20 cellular contexts compared by ENCODE assay signal in genomic region chr3:135140543-135140942, GRCh38.
DNase-seq lines count a peak whose midpoint lies in the region; ATAC-seq, FAIRE-seq and TF ChIP-seq lines count a peak whose summit lies in the region.
"Had no signal": no experiment of that assay in that cellular context is flagged by ENCODE, and none has a peak within 500 bp of the region (broad histone marks: within the 10 kb centered on the region; RNA-seq: fewer than 3 reads in every experiment).

No MANE protein-coding gene starts in this region.

- no TSS peak for BruUV-seq in HepG2 (replicated peaks; lab: Mats Ljungman, UMichigan)

- CTCF ChIA-PET in HepG2 (lab: Yijun Ruan, JAX; ENCODE audit: low intra/inter-chr PET ratio, low total read pairs): no interaction called here

- H3K36me3 ChIP-seq in liver (ENCODE audit: control insufficient read depth in 4 of 4, insufficient read depth in 3 of 4, low read depth in 1 of 4, low read length in 3 of 4) (no peaks in the 10 kb centered on the region), HepG2 (replicated peaks in 1 of 2; ENCODE audit: control insufficient read depth in 1 of 2, insufficient read depth in 2 of 2, low read length in 2 of 2) (no peaks in the 10 kb centered on the region), osteoblast (ENCODE audit: insufficient read depth, low read length) (no peaks in the 10 kb centered on the region), small intestine (ENCODE audit: control insufficient read depth in 2 of 2, insufficient read depth in 2 of 2, low read length in 2 of 2) (no peaks in the 10 kb centered on the region)

- 63% methylated on average over 3 of the region's 3 CpGs for WGBS in liver
- 31% methylated on average over 3 of the region's 3 CpGs for WGBS in HepG2 (ENCODE audit: low lambda C conversion rate)
- 94 to 100% (median 96%) methylated on average over 3 of the region's 3 CpGs for WGBS in small intestine, 3 donors

- no peak overlapping the region for H2AFZ ChIP-seq in HepG2 (ENCODE audit: low read length)
- no peak overlapping the region for H2AFZ ChIP-seq in osteoblast (ENCODE audit: low read length)

- DNase-seq in HepG2 (ENCODE audit: low spot score): no peak
- peak; percentile 25 for DNase-seq in cerebellar cortex (ENCODE audit: low spot score)
- peak; percentile 10 for DNase-seq in osteoblast (ENCODE audit: insufficient read length, low spot score, missing footprints)
- no peak for DNase-seq in NCI-H1092 (lab: John Stamatoyannopoulos, UW)
- DNase-seq in HT-29 (ENCODE audit: low spot score): no peak
- DNase-seq in small intestine: no peak
- DNase-seq: AML-193; CD8-positive, alpha-beta T cell; DMS 273 treated with DMSO at 0.1 percent for 48 hours; DMS53; DND-41; EL; GOT3; H7; HFFc6 had no signal

- TF ChIP-seq RAD21 in liver (IDR thresholded peaks at IDR 0.05): peak in 1 of 2 donors; percentile 28
- no peak for TF ChIP-seq RAD21 in HepG2 (CRISPR knock-in tag; IDR thresholded peaks at IDR 0.05)

- no peak for ATAC-seq in HepG2
- ATAC-seq: A549; CD8-positive, alpha-beta T cell; GM12878; HCT116 had no signal

- intact Hi-C loops in HepG2 (cut with micrococcal nuclease; ENCODE audit: unreplicated experiment): no loop called here

- H3K27me3 ChIP-seq in liver (ENCODE audit: control insufficient read depth in 4 of 4, insufficient read depth in 4 of 4, low read length in 3 of 4) (no peaks in the 10 kb centered on the region), HepG2 (ENCODE audit: control insufficient read depth in 1 of 2, insufficient read depth in 2 of 2, low read length in 2 of 2) (no peaks in the 10 kb centered on the region), osteoblast (ENCODE audit: insufficient read depth, low read length) (no peaks in the 10 kb centered on the region), small intestine (ENCODE audit: control insufficient read depth in 2 of 2, insufficient read depth in 2 of 2, low read length in 2 of 2) (no peaks in the 10 kb centered on the region)

- in situ Hi-C loops in HepG2 (cut with HindIII; ENCODE audit: extremely low pct_ligation_motif_present, low pct_unique_long_range_greater_than_20kb): no loop called here

- H3K9me3 ChIP-seq in liver (ENCODE audit: control insufficient read depth in 4 of 4, low read length in 3 of 4) (no peaks in the 10 kb centered on the region), HepG2 (ENCODE audit: low read length) (no peaks in the 10 kb centered on the region), osteoblast (ENCODE audit: low read depth, low read length) (no peaks in the 10 kb centered on the region), small intestine (ENCODE audit: control insufficient read depth, low read depth) (no peaks in the 10 kb centered on the region)
- H3K9me3 ChIP-seq: A549 had no signal

- no peak for FAIRE-seq in HepG2 (lab: Jason Lieb, UNC)
- no peak for FAIRE-seq in small intestine (lab: Jason Lieb, UNC)
- FAIRE-seq: A549, GM12878 had no signal

- H3K27ac ChIP-seq in liver (ENCODE audit: low read depth in 1 of 2, low read length in 2 of 2) (no peak overlapping the region), HepG2 (ENCODE audit: extremely low read length, insufficient read depth, low read length) (no peak overlapping the region), osteoblast (ENCODE audit: low read depth, low read length) (no peak overlapping the region), small intestine (ENCODE audit: low read depth in 1 of 2, low read length in 1 of 2) (no peak overlapping the region)
- H3K27ac ChIP-seq: 22Rv1, A549 had no signal

- TF ChIP-seq EP300 in HepG2 (IDR thresholded peaks at IDR 0.05; ENCODE audit: low read depth in 2 of 2, low read length in 2 of 2) (no peak), HepG2 (CRISPR knock-in tag; IDR thresholded peaks at IDR 0.05; ENCODE audit: borderline replicate concordance) (no peak)

- TF ChIP-seq POLR2A in HepG2 (IDR thresholded peaks at IDR 0.05; ENCODE audit: insufficient read depth in 1 of 2, low read depth in 2 of 2, low read length in 2 of 2): no peak

- H3K4me2 ChIP-seq in HepG2 (ENCODE audit: low read depth, low read length): no peak overlapping the region
- H3K4me2 ChIP-seq in osteoblast (ENCODE audit: insufficient read depth, low read length): no peak overlapping the region
- H3K4me2 ChIP-seq: A549 had no signal

- no peaks in the 10 kb centered on the region for H3K79me2 ChIP-seq in HepG2 (ENCODE audit: insufficient read depth, low read length)
- no peaks in the 10 kb centered on the region for H3K79me2 ChIP-seq in osteoblast (ENCODE audit: insufficient read depth, low read length)

- H3K9ac ChIP-seq in liver (ENCODE audit: low read depth in 1 of 2, low read length in 2 of 2) (no peak overlapping the region), HepG2 (ENCODE audit: insufficient read depth, low read depth, low read length) (no peak overlapping the region)

- no peak for TF ChIP-seq CTCF in liver (IDR thresholded peaks at IDR 0.05; ENCODE audit: low read depth, low read length, missing input control)
- no peak for TF ChIP-seq CTCF in HepG2 (CRISPR knock-in tag; IDR thresholded peaks at IDR 0.05)
- TF ChIP-seq CTCF in osteoblast (IDR thresholded peaks at IDR 0.05; ENCODE audit: extremely low read depth, low read depth, low read length): no peak

- H4K20me1 ChIP-seq in HepG2 (ENCODE audit: insufficient read depth, low read length): no peaks in the 10 kb centered on the region
- no peaks in the 10 kb centered on the region for H4K20me1 ChIP-seq in osteoblast (ENCODE audit: insufficient read depth, low read length)

- no peak overlapping the region for H3K4me3 ChIP-seq in liver (ENCODE audit: low read depth in 1 of 3, low read length in 3 of 3)
- no peak overlapping the region for H3K4me3 ChIP-seq in HepG2 (replicated peaks in 1 of 3; ENCODE audit: insufficient read depth in 1 of 3, low read depth in 2 of 3, low read length in 3 of 3)
- no peak overlapping the region for H3K4me3 ChIP-seq in osteoblast (ENCODE audit: insufficient read depth, low read length)
- no peak overlapping the region for H3K4me3 ChIP-seq in small intestine (ENCODE audit: low read depth in 1 of 2, low read length in 2 of 2)
- H3K4me3 ChIP-seq: A549, GM12878 had no signal

- POLR2A ChIA-PET in HepG2 (lab: Yijun Ruan, JAX): no interaction called here

- H3K4me1 ChIP-seq in liver (ENCODE audit: control insufficient read depth in 4 of 4, insufficient read depth in 4 of 4, low read length in 3 of 4) (peaks cover 15 to 53% (median 44%) of the 10 kb centered on the region in 4 donors), HepG2 (ENCODE audit: insufficient read depth, low read length) (no peaks in the 10 kb centered on the region), osteoblast (ENCODE audit: insufficient read depth, low read length) (no peaks in the 10 kb centered on the region), small intestine (ENCODE audit: control insufficient read depth in 2 of 2, insufficient read depth in 1 of 2, low read depth in 1 of 2, low read length in 1 of 2) (no peaks in the 10 kb centered on the region)
- H3K4me1 ChIP-seq: A549 had no signal

TF ChIP-seq in liver, 16 proteins besides CTCF, POLR2A, EP300 and RAD21 (continues in another document):
- TF ChIP-seq JUND (IDR thresholded peaks at IDR 0.05): no peak
- TF ChIP-seq EGR1 (IDR thresholded peaks at IDR 0.05; ENCODE audit: low read depth in 2 of 2): no peak
- TF ChIP-seq MAX (IDR thresholded peaks at IDR 0.05): peak; percentile 33
- TF ChIP-seq YY1 (IDR thresholded peaks at IDR 0.05): peak; percentile 43
- TF ChIP-seq HNF4A (conservative IDR thresholded peaks at IDR 0.05): peak in 1 of 2 donors; percentile 39

TF ChIP-seq in HepG2, 621 proteins besides CTCF, POLR2A, EP300 and RAD21 (continues in another document):
- no peak for TF ChIP-seq SALL1 (CRISPR knock-in tag; IDR thresholded peaks at IDR 0.05)
- no peak for TF ChIP-seq ZNF564 (CRISPR knock-in tag; IDR thresholded peaks at IDR 0.05)
- no peak for TF ChIP-seq ZNF343 (CRISPR knock-in tag; IDR thresholded peaks at IDR 0.05)
- TF ChIP-seq ZNF337 (CRISPR knock-in tag; IDR thresholded peaks at IDR 0.05; ENCODE audit: borderline replicate concordance, low read depth): no peak
- TF ChIP-seq ZNF530 (CRISPR knock-in tag; IDR thresholded peaks at IDR 0.05; ENCODE audit: low read depth): no peak
- TF ChIP-seq ZNF512B (CRISPR knock-in tag; IDR thresholded peaks at IDR 0.05; ENCODE audit: borderline replicate concordance): no peak
- TF ChIP-seq ZNF589 (CRISPR knock-in tag; conservative IDR thresholded peaks at IDR 0.05): no peak
- no peak for TF ChIP-seq DNMT1 (CRISPR knock-in tag; IDR thresholded peaks at IDR 0.05)
- TF ChIP-seq MTF1 (CRISPR knock-in tag; IDR thresholded peaks at IDR 0.05): no peak
- TF ChIP-seq FOXK2 (IDR thresholded peaks at IDR 0.05): no peak
- TF ChIP-seq ZNF558 (CRISPR knock-in tag; IDR thresholded peaks at IDR 0.05; ENCODE audit: borderline replicate concordance): no peak
- TF ChIP-seq PBX2 (CRISPR knock-in tag; IDR thresholded peaks at IDR 0.05): no peak
- TF ChIP-seq HDAC2 (CRISPR knock-in tag; IDR thresholded peaks at IDR 0.05): no peak

Comparison
In these comparisons a context has a peak if more than half of its experiments do, and no peak if none do; other contexts are left out.
1. DNase-seq: peak in cerebellar cortex (single experiment) and osteoblast (single experiment); none in HepG2 (single experiment), NCI-H1092 (single experiment), HT-29 (single experiment) and small intestine (single experiment).